In the genomic region with DNA sequence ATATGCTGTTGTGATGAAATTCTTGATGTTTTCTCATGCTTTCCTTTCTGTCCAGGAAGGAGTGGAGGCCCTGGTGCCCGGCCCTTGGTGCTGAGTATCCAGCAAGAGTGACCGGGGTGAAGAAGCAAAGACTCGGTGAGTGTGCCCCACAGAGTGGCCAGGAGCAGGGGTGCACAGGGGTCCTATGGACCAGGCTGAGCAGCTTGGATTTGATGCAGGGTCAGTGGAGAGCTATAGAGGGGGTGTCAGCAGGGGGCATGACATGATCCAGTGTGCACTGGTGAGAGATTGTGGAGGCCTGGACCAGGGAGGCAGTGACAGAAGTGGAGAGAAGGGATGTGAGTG, we compare ENCODE assay signal across 2 cellular contexts.
TF ChIP-seq lines count a peak whose summit lies in the region.

No MANE protein-coding gene starts in this region.

TF ChIP-seq in HEK293, 187 proteins besides CTCF, POLR2A, EP300 and RAD21:
- TF ChIP-seq SALL2 (tag by site-specific recombination; IDR thresholded peaks at IDR 0.05; ENCODE audit: borderline replicate concordance), result no peak
- TF ChIP-seq ZIC2 (tag by site-specific recombination; IDR thresholded peaks at IDR 0.05), result 0 out of 2 replicates have a peak, but pooled peaks have one; percentile 6
- 0 out of 2 replicates have a peak, but pooled peaks have one; percentile 22 for TF ChIP-seq GLIS1 (tag by site-specific recombination; IDR thresholded peaks at IDR 0.05)
- TF ChIP-seq GLIS2 (tag by site-specific recombination; IDR thresholded peaks at IDR 0.05), result 0 out of 2 replicates have a peak, but pooled peaks have one; percentile 24
TF ChIP-seq in HEK293: peak in this region for 3.

TF ChIP-seq in K562, 482 proteins besides CTCF, POLR2A, EP300 and RAD21:
- TF ChIP-seq ETV1 (tag; conservative IDR thresholded peaks at IDR 0.05; ENCODE audit: low read depth) (no peak), SETDB1 (IDR thresholded peaks at IDR 0.05; ENCODE audit: low read length) (no peak), ZNF584 (CRISPR knock-in tag; IDR thresholded peaks at IDR 0.05; ENCODE audit: low read depth) (no peak), PTTG1 (tag; IDR thresholded peaks at IDR 0.05; ENCODE audit: low read depth) (no peak)
- TF ChIP-seq, protein P1, sequence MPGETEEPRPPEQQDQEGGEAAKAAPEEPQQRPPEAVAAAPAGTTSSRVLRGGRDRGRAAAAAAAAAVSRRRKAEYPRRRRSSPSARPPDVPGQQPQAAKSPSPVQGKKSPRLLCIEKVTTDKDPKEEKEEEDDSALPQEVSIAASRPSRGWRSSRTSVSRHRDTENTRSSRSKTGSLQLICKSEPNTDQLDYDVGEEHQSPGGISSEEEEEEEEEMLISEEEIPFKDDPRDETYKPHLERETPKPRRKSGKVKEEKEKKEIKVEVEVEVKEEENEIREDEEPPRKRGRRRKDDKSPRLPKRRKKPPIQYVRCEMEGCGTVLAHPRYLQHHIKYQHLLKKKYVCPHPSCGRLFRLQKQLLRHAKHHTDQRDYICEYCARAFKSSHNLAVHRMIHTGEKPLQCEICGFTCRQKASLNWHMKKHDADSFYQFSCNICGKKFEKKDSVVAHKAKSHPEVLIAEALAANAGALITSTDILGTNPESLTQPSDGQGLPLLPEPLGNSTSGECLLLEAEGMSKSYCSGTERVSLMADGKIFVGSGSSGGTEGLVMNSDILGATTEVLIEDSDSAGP (CRISPR knock-in tag; IDR thresholded peaks at IDR 0.05), result no peak
